23 cellular contexts compared by ENCODE assay signal in the genomic region with DNA sequence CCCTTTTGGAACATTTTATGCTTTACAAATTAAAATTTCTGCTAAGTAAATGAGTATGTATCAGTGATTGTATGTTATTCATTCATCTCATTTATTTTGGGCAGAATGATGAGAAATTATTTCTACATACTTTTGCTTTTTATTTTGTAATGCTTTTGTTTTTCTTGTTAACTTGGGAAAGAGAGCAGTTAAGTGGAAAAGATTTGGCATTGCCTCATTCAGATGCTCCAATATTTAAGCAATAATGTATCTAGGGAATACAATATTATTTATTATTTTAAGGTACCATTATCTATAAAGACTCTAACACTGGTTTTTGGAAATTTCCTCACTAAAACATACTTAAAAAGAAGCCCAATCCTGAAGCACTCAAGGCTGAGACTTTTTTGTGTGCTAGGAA.
DNase-seq lines count a peak whose midpoint lies in the region; ATAC-seq and TF ChIP-seq lines count a peak whose summit lies in the region.
"Had no signal": no experiment of that assay in that cellular context is flagged by ENCODE, and none has a peak within 500 bp of the region (broad histone marks: within the 10 kb centered on the region; RNA-seq: fewer than 3 reads in every experiment).

No MANE protein-coding gene starts in this region.

- H2AFZ ChIP-seq in mesenchymal stem cell (ENCODE audit: low read depth, low read length) = no peak overlapping the region

- H4K91ac ChIP-seq in mesenchymal stem cell (ENCODE audit: low read length) = no peak overlapping the region

- no peaks in the 10 kb centered on the region for H3K27me3 ChIP-seq in heart left ventricle
- no peaks in the 10 kb centered on the region for H3K27me3 ChIP-seq in adipocyte (replicated peaks; ENCODE audit: control insufficient read depth, insufficient read depth, low read length)
- no peaks in the 10 kb centered on the region for H3K27me3 ChIP-seq in mesenchymal stem cell (ENCODE audit: control insufficient read depth in 1 of 2, insufficient read depth in 1 of 2, low read length in 2 of 2)
- H3K27me3 ChIP-seq in aorta (ENCODE audit: control insufficient read depth in 1 of 2, insufficient read depth in 2 of 2, low read length in 1 of 2) = no peaks in the 10 kb centered on the region
- H3K27me3 ChIP-seq: SJSA1 had no signal

- H3K4me2 ChIP-seq in mesenchymal stem cell (ENCODE audit: low read length, poor library complexity, severe bottlenecking) = no peak overlapping the region

- DNase-seq in left ventricle myocardium superior (no peak), heart left ventricle (no peak), adipocyte (ENCODE audit: low read depth) (peak; percentile 8), mesenchymal stem cell (no peak), aorta (no peak), NCI-H82 treated with DMSO at 0.1 percent for 48 hours (lab: John Stamatoyannopoulos, UW; ENCODE audit: unreplicated experiment) (no peak), C1 segment of cervical spinal cord (lab: John Stamatoyannopoulos, UW) (no peak)
- DNase-seq in activated CD4-positive, alpha-beta T cell treated with anti-CD3 and anti-CD28 coated beads, Interleukin-2, amount 50 U/mL, for 4 hours = no peak
- DNase-seq: AML-193; Calu3; CD8-positive, alpha-beta memory T cell; DMS79 treated with DMSO at 0.1 percent for 48 hours; Karpas-422; NCI-H1092 treated with DMSO at 0.1 percent for 48 hours; NCI-H1436 treated with DMSO at 0.1 percent for 48 hours; NCI-H1930; NCI-H2107; NCI-H524; NCI-H774; NK-92 treated with Interleukin-12 subunit alpha and Interleukin-12 subunit beta, amount 100 ng/mL, for 24 hours; PC-3 had no signal

- H3K18ac ChIP-seq in mesenchymal stem cell (ENCODE audit: low read depth in 1 of 2, low read length in 2 of 2) = no peak overlapping the region

- peak overlapping the region; percentile 58 for H3K9ac ChIP-seq in adipocyte (ENCODE audit: low read length)
- H3K9ac ChIP-seq in mesenchymal stem cell (ENCODE audit: low read length) = peak overlapping the region; percentile 43

- peaks cover 0 to 3% (median 0%) of the 10 kb centered on the region in 12 donors for H3K4me1 ChIP-seq in heart left ventricle
- peaks cover 16% of the 10 kb centered on the region for H3K4me1 ChIP-seq in adipocyte (ENCODE audit: control insufficient read depth, insufficient read depth, low read length)
- H3K4me1 ChIP-seq in mesenchymal stem cell (ENCODE audit: control insufficient read depth, insufficient read depth, low read depth, low read length) = no peaks in the 10 kb centered on the region
- H3K4me1 ChIP-seq in aorta (ENCODE audit: control insufficient read depth in 1 of 2, insufficient read depth in 2 of 2, low read length in 2 of 2) = no peaks in the 10 kb centered on the region
- H3K4me1 ChIP-seq: SJSA1 had no signal

- no peak overlapping the region for H2BK12ac ChIP-seq in mesenchymal stem cell (ENCODE audit: low read length in 2 of 2)

- no peak for TF ChIP-seq POLR2A in heart left ventricle (IDR thresholded peaks at IDR 0.05)

- H3K27ac ChIP-seq in heart left ventricle = peak overlapping the region in 2 of 12 donors; percentile 13 to 26
- H3K27ac ChIP-seq in mesenchymal stem cell (ENCODE audit: low read length, poor library complexity, severe bottlenecking) = no peak overlapping the region
- no peak overlapping the region for H3K27ac ChIP-seq in aorta (ENCODE audit: low read depth in 1 of 2, low read length in 2 of 2)
- H3K27ac ChIP-seq: SJSA1 had no signal

- H2BK5ac ChIP-seq in mesenchymal stem cell (ENCODE audit: low read depth, low read length, poor library complexity, severe bottlenecking) = no peak overlapping the region

- no peak overlapping the region for H3K14ac ChIP-seq in mesenchymal stem cell (ENCODE audit: low read length in 2 of 2)

- peak; percentile 58 for ATAC-seq in left ventricle myocardium superior
- no peak for ATAC-seq in heart left ventricle
- ATAC-seq in aorta (ENCODE audit: low FRiP score) = peak; percentile 49
- ATAC-seq: HepG2 had no signal

- H3K4ac ChIP-seq in mesenchymal stem cell (ENCODE audit: low read depth in 1 of 2, low read length in 2 of 2) = no peak overlapping the region

- no peak for TF ChIP-seq CTCF in heart left ventricle (IDR thresholded peaks at IDR 0.05)

- intact Hi-C loops in left ventricle myocardium superior (cut with micrococcal nuclease) (no loop called here), heart left ventricle (cut with DNase I) (no loop called here), aorta (cut with DNase I) (no loop called here)

- H3K23ac ChIP-seq in mesenchymal stem cell (ENCODE audit: low read length in 2 of 2) = no peak overlapping the region

- H3K9me3 ChIP-seq in heart left ventricle (no peaks in the 10 kb centered on the region), adipocyte (ENCODE audit: control insufficient read depth, low read length) (no peaks in the 10 kb centered on the region), mesenchymal stem cell (ENCODE audit: control insufficient read depth, low read length) (no peaks in the 10 kb centered on the region), aorta (ENCODE audit: control insufficient read depth, low read length) (no peaks in the 10 kb centered on the region)
- H3K9me3 ChIP-seq: SJSA1 had no signal

- H3K4me3 ChIP-seq in heart left ventricle (no peak overlapping the region), adipocyte (ENCODE audit: low read length) (peak overlapping the region; percentile 64), mesenchymal stem cell (ENCODE audit: insufficient read depth in 1 of 2, low read depth in 1 of 2, low read length in 2 of 2) (no peak overlapping the region), aorta (ENCODE audit: low read length in 2 of 2) (no peak overlapping the region)
- H3K4me3 ChIP-seq: SJSA1 had no signal

- peaks cover 3% of the 10 kb centered on the region for H3K79me1 ChIP-seq in mesenchymal stem cell (replicated peaks; ENCODE audit: low read length, poor library complexity, severe bottlenecking)

- no peak overlapping the region for H4K8ac ChIP-seq in mesenchymal stem cell (ENCODE audit: low read length)

- no peak overlapping the region for H2BK120ac ChIP-seq in mesenchymal stem cell (ENCODE audit: low read depth, low read length)

- no peaks in the 10 kb centered on the region for H3K36me3 ChIP-seq in heart left ventricle
- H3K36me3 ChIP-seq in adipocyte (ENCODE audit: control insufficient read depth, insufficient read depth, low read length, severe bottlenecking) = no peaks in the 10 kb centered on the region
- H3K36me3 ChIP-seq in mesenchymal stem cell (ENCODE audit: control insufficient read depth in 1 of 2, insufficient read depth in 2 of 2, low read depth in 1 of 2, low read length in 2 of 2) = no peaks in the 10 kb centered on the region
- H3K36me3 ChIP-seq in aorta (ENCODE audit: control insufficient read depth in 1 of 2, insufficient read depth in 2 of 2, low read length in 1 of 2) = no peaks in the 10 kb centered on the region
- H3K36me3 ChIP-seq: SJSA1 had no signal

- H2BK15ac ChIP-seq in mesenchymal stem cell (ENCODE audit: low read depth, poor library complexity, severe bottlenecking) = no peak overlapping the region

- no peak overlapping the region for H2AK5ac ChIP-seq in mesenchymal stem cell (ENCODE audit: low read length, severe bottlenecking)

Comparison
In these comparisons a context has a peak if more than half of its experiments do, and no peak if none do; other contexts are left out.
1. ATAC-seq: peak in left ventricle myocardium superior (single experiment) and aorta (single experiment); none in heart left ventricle (0 of 4).